Comparison of ENCODE assay signal across 6 cellular contexts in genomic region chr1:10415967-10416366, GRCh38. TPM values are rescaled to one million over a fixed set of nuclear protein-coding genes. Genes with fewer than 3 reads are reported as not detected.
"Had no signal": no experiment of that assay in that cellular context is flagged by ENCODE, and none has a peak within 500 bp of the region (broad histone marks: within the 10 kb centered on the region; RNA-seq: fewer than 3 reads in every experiment).

No MANE protein-coding gene starts in this region.

RNA-seq across cellular contexts. Expression of gene CORT, which starts 33.9 kb away (rescaled TPM):
- total RNA-seq: body of pancreas; lower leg skin; subcutaneous adipose tissue; T-helper 1 cell treated with Interleukin-12 subunit alpha and Interleukin-12 subunit beta and Interleukin-4 antibody, amounts not matched to agents 30 ng/mL and 1 ng/mL, for 36 hours had no signal
- polyA plus RNA-seq: heart left ventricle, immature natural killer cell had no signal
